In genomic region chr21:34958040-34958439, GRCh38 we compare ENCODE assay signal across 22 cellular contexts.
DNase-seq lines count a peak whose midpoint lies in the region; ATAC-seq and TF ChIP-seq lines count a peak whose summit lies in the region.
"Had no signal": no experiment of that assay in that cellular context is flagged by ENCODE, and none has a peak within 500 bp of the region (broad histone marks: within the 10 kb centered on the region; RNA-seq: fewer than 3 reads in every experiment).

No MANE protein-coding gene starts in this region.

- TF ChIP-seq EP300 in upper lobe of left lung (IDR thresholded peaks at IDR 0.05) = no peak

- no peak for TF ChIP-seq POLR2A in upper lobe of left lung (IDR thresholded peaks at IDR 0.05)

- no peaks in the 10 kb centered on the region for H3K9me3 Mint-ChIP-seq in T-helper 2 cell treated with Interferon-gamma antibody and Interleukin-4, amounts not matched to agents 5 μg/mL and 100 μg/mL, for 36 hours
- peaks cover 3% of the 10 kb centered on the region for H3K9me3 Mint-ChIP-seq in activated naive CD8-positive, alpha-beta T cell (ENCODE audit: low read depth)
- H3K9me3 Mint-ChIP-seq in activated naive CD8-positive, alpha-beta T cell treated with anti-CD3 and anti-CD28 coated beads, Interleukin-2, amount 50 U/mL, for 24 hours = no peaks in the 10 kb centered on the region

- H3K27ac ChIP-seq in neutrophil = peak overlapping the region; percentile 76
- H3K27ac ChIP-seq in upper lobe of left lung = no peak overlapping the region
- H3K27ac ChIP-seq: 22Rv1, C4-2B had no signal

- TF ChIP-seq CTCF in neutrophil (IDR thresholded peaks at IDR 0.05) (no peak), upper lobe of left lung (IDR thresholded peaks at IDR 0.05) (no peak)

- H3K9me3 ChIP-seq in T-helper 17 cell (ENCODE audit: control insufficient read depth, low read length, poor library complexity, severe bottlenecking) = no peaks in the 10 kb centered on the region
- no peaks in the 10 kb centered on the region for H3K9me3 ChIP-seq in neutrophil
- no peaks in the 10 kb centered on the region for H3K9me3 ChIP-seq in upper lobe of left lung

- H3K4me1 ChIP-seq in neutrophil (ENCODE audit: control insufficient read depth in 1 of 2, insufficient read depth in 1 of 2, low read depth in 1 of 2, low read length in 1 of 2) (peaks cover 53 to 74% of the 10 kb centered on the region in 2 experiments), upper lobe of left lung (no peaks in the 10 kb centered on the region)

- no peaks in the 10 kb centered on the region for H3K27me3 Mint-ChIP-seq in T-helper 2 cell treated with Interferon-gamma antibody and Interleukin-4, amounts not matched to agents 5 μg/mL and 100 μg/mL, for 36 hours (ENCODE audit: low read depth)
- H3K27me3 Mint-ChIP-seq in activated naive CD8-positive, alpha-beta T cell = no peaks in the 10 kb centered on the region
- no peaks in the 10 kb centered on the region for H3K27me3 Mint-ChIP-seq in activated naive CD8-positive, alpha-beta T cell treated with anti-CD3 and anti-CD28 coated beads, Interleukin-2, amount 50 U/mL, for 24 hours
- no peaks in the 10 kb centered on the region for H3K27me3 Mint-ChIP-seq in T-helper 17 cell
- H3K27me3 Mint-ChIP-seq: B cell had no signal

- peak overlapping the region; percentile 31 for H3K27ac Mint-ChIP-seq in T-helper 2 cell treated with Interferon-gamma antibody and Interleukin-4, amounts not matched to agents 5 μg/mL and 100 μg/mL, for 36 hours
- H3K27ac Mint-ChIP-seq in activated naive CD8-positive, alpha-beta T cell = peak overlapping the region; percentile 50
- no peak overlapping the region for H3K27ac Mint-ChIP-seq in activated naive CD8-positive, alpha-beta T cell treated with anti-CD3 and anti-CD28 coated beads, Interleukin-2, amount 50 U/mL, for 24 hours
- H3K27ac Mint-ChIP-seq in T-helper 17 cell = peak overlapping the region; percentile 68
- H3K27ac Mint-ChIP-seq: B cell had no signal

- H3K27me3 ChIP-seq in neutrophil (no peaks in the 10 kb centered on the region), upper lobe of left lung (no peaks in the 10 kb centered on the region)

- 85 to 88% methylated on average over 4 of the region's 4 CpGs for WGBS in upper lobe of left lung, 2 donors

- no peak for ATAC-seq in activated naive CD8-positive, alpha-beta T cell treated with anti-CD3 and anti-CD28 coated beads, Interleukin-2, amount 50 U/mL, for 24 hours
- ATAC-seq in T-helper 17 cell (no peak), upper lobe of left lung (ENCODE audit: low FRiP score in 2 of 2) (no peak)
- ATAC-seq: PC-3 had no signal

- DNase-seq in T-helper 2 cell treated with Interferon-gamma antibody and Interleukin-4, amounts not matched to agents 5 μg/mL and 100 μg/mL, for 36 hours (ENCODE audit: low spot score) = no peak
- no peak for DNase-seq in T-helper 2 cell
- no peak for DNase-seq in activated naive CD8-positive, alpha-beta T cell treated with anti-CD3 and anti-CD28 coated beads, Interleukin-2, amount 50 U/mL, for 24 hours
- DNase-seq in T-helper 17 cell = no peak
- DNase-seq in hypothalamus (lab: John Stamatoyannopoulos, UW) = no peak
- DNase-seq in upper lobe of left lung = no peak
- DNase-seq: Calu3; DMS153; Kasumi-1; NCI-H1105 treated with DMSO at 0.1 percent for 48 hours; NCI-H146; NCI-H1930; NCI-H446; NCI-H524 treated with DMSO at 0.1 percent for 48 hours; NCI-H774; NK-92 treated with Interleukin-12 subunit alpha and Interleukin-12 subunit beta, amount 100 ng/mL, for 24 hours; PC-3 had no signal

- H3K36me3 ChIP-seq in neutrophil = no peaks in the 10 kb centered on the region
- no peaks in the 10 kb centered on the region for H3K36me3 ChIP-seq in upper lobe of left lung

- peaks cover 64% of the 10 kb centered on the region for H3K36me3 Mint-ChIP-seq in T-helper 2 cell treated with Interferon-gamma antibody and Interleukin-4, amounts not matched to agents 5 μg/mL and 100 μg/mL, for 36 hours (ENCODE audit: low read depth)
- H3K36me3 Mint-ChIP-seq in activated naive CD8-positive, alpha-beta T cell = peaks cover 14% of the 10 kb centered on the region
- H3K36me3 Mint-ChIP-seq in activated naive CD8-positive, alpha-beta T cell treated with anti-CD3 and anti-CD28 coated beads, Interleukin-2, amount 50 U/mL, for 24 hours (ENCODE audit: low read depth) = peaks cover 9% of the 10 kb centered on the region
- peaks cover 5% of the 10 kb centered on the region for H3K36me3 Mint-ChIP-seq in T-helper 17 cell (ENCODE audit: low read depth)

- no peak overlapping the region for H3K4me3 ChIP-seq in neutrophil (ENCODE audit: low read depth in 1 of 2, low read length in 1 of 2)
- no peak overlapping the region for H3K4me3 ChIP-seq in upper lobe of left lung

- H3K4me3 Mint-ChIP-seq in T-helper 2 cell treated with Interferon-gamma antibody and Interleukin-4, amounts not matched to agents 5 μg/mL and 100 μg/mL, for 36 hours = no peak overlapping the region
- no peak overlapping the region for H3K4me3 Mint-ChIP-seq in activated naive CD8-positive, alpha-beta T cell
- H3K4me3 Mint-ChIP-seq in activated naive CD8-positive, alpha-beta T cell treated with anti-CD3 and anti-CD28 coated beads, Interleukin-2, amount 50 U/mL, for 24 hours = no peak overlapping the region
- no peak overlapping the region for H3K4me3 Mint-ChIP-seq in T-helper 17 cell
- H3K4me3 Mint-ChIP-seq: B cell had no signal

- peaks cover 78% of the 10 kb centered on the region for H3K4me1 Mint-ChIP-seq in T-helper 2 cell treated with Interferon-gamma antibody and Interleukin-4, amounts not matched to agents 5 μg/mL and 100 μg/mL, for 36 hours (ENCODE audit: low read depth)
- H3K4me1 Mint-ChIP-seq in activated naive CD8-positive, alpha-beta T cell (ENCODE audit: low read depth) = peaks cover 80% of the 10 kb centered on the region
- peaks cover 81% of the 10 kb centered on the region for H3K4me1 Mint-ChIP-seq in activated naive CD8-positive, alpha-beta T cell treated with anti-CD3 and anti-CD28 coated beads, Interleukin-2, amount 50 U/mL, for 24 hours
- peaks cover 59% of the 10 kb centered on the region for H3K4me1 Mint-ChIP-seq in T-helper 17 cell
